In genomic region chr6:5205035-5205469, GRCh38 we compare ENCODE assay signal across 1 cellular context.
TF ChIP-seq lines count a peak whose summit lies in the region.

No MANE protein-coding gene starts in this region.

TF ChIP-seq in IMR-90, 13 proteins besides CTCF, POLR2A, EP300 and RAD21 (continued from another document):
- TF ChIP-seq RFX5 (IDR thresholded peaks at IDR 0.05; ENCODE audit: low read depth, low read length) = no peak
- TF ChIP-seq MAFK (IDR thresholded peaks at IDR 0.05; ENCODE audit: low read depth, low read length) = no peak
- no peak for TF ChIP-seq USF2 (IDR thresholded peaks at IDR 0.05; ENCODE audit: low read depth, low read length)
- TF ChIP-seq BHLHE40 (IDR thresholded peaks at IDR 0.05; ENCODE audit: low read depth, low read length) = no peak
- no peak for TF ChIP-seq MXI1 (IDR thresholded peaks at IDR 0.05; ENCODE audit: borderline replicate concordance, low read depth, low read length)
- no peak for TF ChIP-seq CEBPB (IDR thresholded peaks at IDR 0.05; ENCODE audit: low read depth, low read length)
- no peak for TF ChIP-seq CHD1 (IDR thresholded peaks at IDR 0.05; ENCODE audit: low read depth, low read length)
- TF ChIP-seq MAZ (IDR thresholded peaks at IDR 0.05; ENCODE audit: borderline replicate concordance, low read depth, low read length) = no peak
- no peak for TF ChIP-seq FOS (IDR thresholded peaks at IDR 0.05; ENCODE audit: low read depth, low read length)
- TF ChIP-seq NFE2L2 (IDR thresholded peaks at IDR 0.05; ENCODE audit: low read depth, low read length) = no peak
